1 cellular context compared by ENCODE assay signal in the genomic region with DNA sequence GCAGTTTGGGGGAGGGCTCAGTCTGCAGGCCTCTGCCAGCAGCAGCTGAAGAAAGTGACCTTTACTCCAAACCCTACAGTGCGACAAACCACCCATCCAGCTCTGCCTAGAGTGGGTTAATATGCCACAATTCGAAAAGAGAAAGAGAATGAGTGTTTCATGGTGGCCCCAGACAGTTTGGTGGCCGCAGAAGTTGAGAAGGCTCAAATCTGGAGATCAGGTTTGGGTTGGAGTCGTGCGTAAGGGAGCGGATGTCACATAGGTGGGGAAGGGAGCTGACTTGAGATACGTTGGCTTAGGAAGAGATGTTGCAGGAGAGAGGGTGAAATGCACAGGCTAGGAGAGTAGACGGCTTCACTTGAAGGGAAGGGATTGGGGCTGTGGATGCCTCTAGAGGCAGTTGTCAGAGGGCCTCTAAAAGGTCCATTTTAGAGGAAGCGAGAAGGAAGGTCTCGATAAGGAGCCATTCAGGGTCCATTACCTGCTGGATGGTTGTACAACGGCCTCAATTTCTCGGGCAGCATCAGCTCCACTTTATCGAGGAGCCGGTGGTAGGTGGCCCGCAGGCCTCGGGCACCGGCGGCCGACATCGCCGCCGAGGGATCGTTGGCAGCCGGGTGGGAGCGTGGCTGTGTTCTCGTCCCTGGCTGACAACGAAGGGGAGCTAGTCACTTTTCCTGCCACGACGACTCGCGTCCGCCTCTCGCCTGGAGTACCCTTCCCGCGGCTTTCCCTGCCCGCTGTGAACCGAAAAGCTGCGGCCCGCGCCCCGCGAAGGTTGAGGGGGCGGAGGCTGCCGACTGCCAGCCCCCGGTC.
A peak's percentile ranks its signal among the peaks of the same experiment; 100 is the strongest.
TF ChIP-seq lines count a peak whose summit lies in the region.

No MANE protein-coding gene starts in this region.

TF ChIP-seq in H1, 55 proteins besides CTCF, POLR2A, EP300 and RAD21:
- TF ChIP-seq KDM4A (IDR thresholded peaks at IDR 0.05; ENCODE audit: low read depth, low read length, severe bottlenecking) (peak; percentile 76), SIN3A (conservative IDR thresholded peaks at IDR 0.05 in 1 of 2, IDR thresholded peaks at IDR 0.05 in 1 of 2; ENCODE audit: low read depth in 1 of 2, low read length in 2 of 2) (peak in 1 of 2 experiments; percentile 75; a peak in 3 of 4 replicates), CREB1 (IDR thresholded peaks at IDR 0.05) (0 out of 2 replicates have a peak, but pooled peaks have one; percentile 5), YY1 (IDR thresholded peaks at IDR 0.05; ENCODE audit: low read depth, low read length) (no peak), FOSL1 (IDR thresholded peaks at IDR 0.05; ENCODE audit: insufficient read depth, low read depth, low read length) (no peak), SP1 (IDR thresholded peaks at IDR 0.05; ENCODE audit: low read depth, low read length) (no peak), MAX (IDR thresholded peaks at IDR 0.05) (peak; percentile 8; the same call in 1 of the 2 replicates), ASH2L (IDR thresholded peaks at IDR 0.05; ENCODE audit: low read length) (peak; percentile 16), EGR1 (IDR thresholded peaks at IDR 0.05; ENCODE audit: borderline replicate concordance, low read depth, low read length) (peak; percentile 83; the same call in 1 of the 2 replicates), TAF7 (optimal IDR thresholded peaks at IDR 0.05; ENCODE audit: borderline replicate concordance, low read depth, low read length) (peak; percentile 7), POLR2AphosphoS5 (IDR thresholded peaks at IDR 0.05; ENCODE audit: low read depth, low read length) (peak; percentile 71), JUND (IDR thresholded peaks at IDR 0.05; ENCODE audit: low read length) (0 out of 2 replicates have a peak, but pooled peaks have one; percentile 14), RBBP5 (IDR thresholded peaks at IDR 0.05; ENCODE audit: borderline replicate concordance, low read depth, low read length) (peak; percentile 52; the same call in 1 of the 2 replicates), RNF2 (IDR thresholded peaks at IDR 0.05; ENCODE audit: borderline replicate concordance, low read depth, low read length, missing control alignments, poor library complexity, severe bottlenecking) (no peak), POU5F1 (IDR thresholded peaks at IDR 0.05; ENCODE audit: low read depth, low read length) (no peak)
- TF ChIP-seq, protein P1, sequence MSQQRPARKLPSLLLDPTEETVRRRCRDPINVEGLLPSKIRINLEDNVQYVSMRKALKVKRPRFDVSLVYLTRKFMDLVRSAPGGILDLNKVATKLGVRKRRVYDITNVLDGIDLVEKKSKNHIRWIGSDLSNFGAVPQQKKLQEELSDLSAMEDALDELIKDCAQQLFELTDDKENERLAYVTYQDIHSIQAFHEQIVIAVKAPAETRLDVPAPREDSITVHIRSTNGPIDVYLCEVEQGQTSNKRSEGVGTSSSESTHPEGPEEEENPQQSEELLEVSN (IDR thresholded peaks at IDR 0.05) = peak; percentile 59; the same call in 1 of the 2 replicates
TF ChIP-seq in H1: peak in this region for 11.
